11 cellular contexts compared by ENCODE assay signal in genomic region chr18:62610509-62611394, GRCh38.
DNase-seq lines count a peak whose midpoint lies in the region; ATAC-seq and TF ChIP-seq lines count a peak whose summit lies in the region.
"Had no signal": no experiment of that assay in that cellular context is flagged by ENCODE, and none has a peak within 500 bp of the region (broad histone marks: within the 10 kb centered on the region; RNA-seq: fewer than 3 reads in every experiment).

No MANE protein-coding gene starts in this region.

- DNase-seq in T-helper 17 cell (no peak), iPS DF 19.7 (ENCODE audit: low read depth, low spot score) (peak; percentile 15), progenitor cell of endocrine pancreas (ENCODE audit: low spot score, unreplicated experiment) (no peak), ACHN (no peak), prostate gland (ENCODE audit: low spot score) (no peak), T-helper 1 cell (no peak)
- DNase-seq in natural killer cell treated with Interleukin-12 subunit alpha and Interleukin-12 subunit beta and Interleukin-15 and Interleukin-18, amount 100 ng/mL, for 72 hours (ENCODE audit: low spot score), result no peak
- DNase-seq: activated CD4-positive, alpha-beta T cell treated with anti-CD3 and anti-CD28 coated beads for 4 hours; brain microvascular endothelial cell; spleen had no signal

- TF ChIP-seq CTCF in progenitor cell of endocrine pancreas (IDR thresholded peaks at IDR 0.05; ENCODE audit: unreplicated experiment), result no peak
- TF ChIP-seq CTCF in prostate gland (IDR thresholded peaks at IDR 0.05), result no peak

- H3K36me3 ChIP-seq in ES-I3 (ENCODE audit: insufficient read depth, low read length) (no peaks in the 10 kb centered on the region), prostate gland (no peaks in the 10 kb centered on the region)
- H3K36me3 ChIP-seq: brain microvascular endothelial cell, spleen had no signal

- no peak overlapping the region for H3K4me3 ChIP-seq in prostate gland

- ATAC-seq in T-helper 17 cell, result no peak
- ATAC-seq in natural killer cell treated with Interleukin-12 subunit alpha and Interleukin-12 subunit beta and Interleukin-15 and Interleukin-18, amount 100 ng/mL, for 72 hours, result no peak

- no peaks in the 10 kb centered on the region for H3K9me3 Mint-ChIP-seq in progenitor cell of endocrine pancreas (ENCODE audit: low read depth)
- H3K9me3 Mint-ChIP-seq in natural killer cell treated with Interleukin-12 subunit alpha and Interleukin-12 subunit beta and Interleukin-15 and Interleukin-18, amount 100 ng/mL, for 72 hours, result no peaks in the 10 kb centered on the region

- peaks cover 22% of the 10 kb centered on the region for H3K4me1 ChIP-seq in ES-I3 (ENCODE audit: insufficient read depth, low read length)
- H3K4me1 ChIP-seq in prostate gland (replicated peaks), result no peaks in the 10 kb centered on the region

- peak overlapping the region; percentile 31 for H3K4me3 Mint-ChIP-seq in T-helper 17 cell
- no peak overlapping the region for H3K4me3 Mint-ChIP-seq in progenitor cell of endocrine pancreas (ENCODE audit: low read depth)
- no peak overlapping the region for H3K4me3 Mint-ChIP-seq in natural killer cell treated with Interleukin-12 subunit alpha and Interleukin-12 subunit beta and Interleukin-15 and Interleukin-18, amount 100 ng/mL, for 72 hours

- H3K36me3 Mint-ChIP-seq in T-helper 17 cell (ENCODE audit: low read depth) (peaks cover 3% of the 10 kb centered on the region), progenitor cell of endocrine pancreas (ENCODE audit: insufficient read depth) (no peaks in the 10 kb centered on the region)
- no peaks in the 10 kb centered on the region for H3K36me3 Mint-ChIP-seq in natural killer cell treated with Interleukin-12 subunit alpha and Interleukin-12 subunit beta and Interleukin-15 and Interleukin-18, amount 100 ng/mL, for 72 hours

- no peaks in the 10 kb centered on the region for H3K27me3 ChIP-seq in prostate gland (replicated peaks; ENCODE audit: insufficient read depth)

- H3K27ac ChIP-seq in prostate gland, result no peak overlapping the region
- H3K27ac ChIP-seq: brain microvascular endothelial cell had no signal

- 0 out of 2 replicates have a peak overlapping the region, but pooled peaks have one; percentile 11 for H3K9ac ChIP-seq in ES-I3 (ENCODE audit: low read depth, low read length)

- H3K4me1 Mint-ChIP-seq in T-helper 17 cell, result peaks cover 10% of the 10 kb centered on the region
- H3K4me1 Mint-ChIP-seq in progenitor cell of endocrine pancreas (ENCODE audit: low read depth), result peaks cover 8% of the 10 kb centered on the region
- no peaks in the 10 kb centered on the region for H3K4me1 Mint-ChIP-seq in natural killer cell treated with Interleukin-12 subunit alpha and Interleukin-12 subunit beta and Interleukin-15 and Interleukin-18, amount 100 ng/mL, for 72 hours (ENCODE audit: low read depth in 2 of 2)

- H3K27me3 Mint-ChIP-seq in T-helper 17 cell, result peaks cover 43% of the 10 kb centered on the region
- H3K27me3 Mint-ChIP-seq in progenitor cell of endocrine pancreas, result peaks cover 34% of the 10 kb centered on the region
- H3K27me3 Mint-ChIP-seq in natural killer cell treated with Interleukin-12 subunit alpha and Interleukin-12 subunit beta and Interleukin-15 and Interleukin-18, amount 100 ng/mL, for 72 hours, result peaks cover 22 to 29% of the 10 kb centered on the region in 2 donors

- in situ Hi-C loops in ACHN (cut with HindIII; ENCODE audit: low pct_ligation_motif_present, low pct_unique_long_range_greater_than_20kb, low sequenced_read_pairs), result no loop called here

- TF ChIP-seq POLR2A in prostate gland (IDR thresholded peaks at IDR 0.05), result no peak

- 62% methylated on average over 23 of the region's 23 CpGs for WGBS in prostate gland

- intact Hi-C loops in prostate gland (cut with DNase I), result no loop called here

- H3K9me3 ChIP-seq in ES-I3 (ENCODE audit: control insufficient read depth, insufficient read depth, low read length), result peaks cover 5% of the 10 kb centered on the region
- no peaks in the 10 kb centered on the region for H3K9me3 ChIP-seq in T-helper 17 cell (ENCODE audit: control insufficient read depth, low read length, poor library complexity, severe bottlenecking)
- no peaks in the 10 kb centered on the region for H3K9me3 ChIP-seq in prostate gland

- H3K27ac Mint-ChIP-seq in T-helper 17 cell, result no peak overlapping the region
- peak overlapping the region; percentile 28 for H3K27ac Mint-ChIP-seq in progenitor cell of endocrine pancreas
- H3K27ac Mint-ChIP-seq in natural killer cell treated with Interleukin-12 subunit alpha and Interleukin-12 subunit beta and Interleukin-15 and Interleukin-18, amount 100 ng/mL, for 72 hours, result no peak overlapping the region
